ENCODE assay signal across 1 cellular context in genomic region chr1:147496571-147496970, GRCh38.
TF ChIP-seq lines count a peak whose summit lies in the region.

No MANE protein-coding gene starts in this region.

TF ChIP-seq in K562, 482 proteins besides CTCF, POLR2A, EP300 and RAD21 (continued from another document):
- TF ChIP-seq, protein P1, sequence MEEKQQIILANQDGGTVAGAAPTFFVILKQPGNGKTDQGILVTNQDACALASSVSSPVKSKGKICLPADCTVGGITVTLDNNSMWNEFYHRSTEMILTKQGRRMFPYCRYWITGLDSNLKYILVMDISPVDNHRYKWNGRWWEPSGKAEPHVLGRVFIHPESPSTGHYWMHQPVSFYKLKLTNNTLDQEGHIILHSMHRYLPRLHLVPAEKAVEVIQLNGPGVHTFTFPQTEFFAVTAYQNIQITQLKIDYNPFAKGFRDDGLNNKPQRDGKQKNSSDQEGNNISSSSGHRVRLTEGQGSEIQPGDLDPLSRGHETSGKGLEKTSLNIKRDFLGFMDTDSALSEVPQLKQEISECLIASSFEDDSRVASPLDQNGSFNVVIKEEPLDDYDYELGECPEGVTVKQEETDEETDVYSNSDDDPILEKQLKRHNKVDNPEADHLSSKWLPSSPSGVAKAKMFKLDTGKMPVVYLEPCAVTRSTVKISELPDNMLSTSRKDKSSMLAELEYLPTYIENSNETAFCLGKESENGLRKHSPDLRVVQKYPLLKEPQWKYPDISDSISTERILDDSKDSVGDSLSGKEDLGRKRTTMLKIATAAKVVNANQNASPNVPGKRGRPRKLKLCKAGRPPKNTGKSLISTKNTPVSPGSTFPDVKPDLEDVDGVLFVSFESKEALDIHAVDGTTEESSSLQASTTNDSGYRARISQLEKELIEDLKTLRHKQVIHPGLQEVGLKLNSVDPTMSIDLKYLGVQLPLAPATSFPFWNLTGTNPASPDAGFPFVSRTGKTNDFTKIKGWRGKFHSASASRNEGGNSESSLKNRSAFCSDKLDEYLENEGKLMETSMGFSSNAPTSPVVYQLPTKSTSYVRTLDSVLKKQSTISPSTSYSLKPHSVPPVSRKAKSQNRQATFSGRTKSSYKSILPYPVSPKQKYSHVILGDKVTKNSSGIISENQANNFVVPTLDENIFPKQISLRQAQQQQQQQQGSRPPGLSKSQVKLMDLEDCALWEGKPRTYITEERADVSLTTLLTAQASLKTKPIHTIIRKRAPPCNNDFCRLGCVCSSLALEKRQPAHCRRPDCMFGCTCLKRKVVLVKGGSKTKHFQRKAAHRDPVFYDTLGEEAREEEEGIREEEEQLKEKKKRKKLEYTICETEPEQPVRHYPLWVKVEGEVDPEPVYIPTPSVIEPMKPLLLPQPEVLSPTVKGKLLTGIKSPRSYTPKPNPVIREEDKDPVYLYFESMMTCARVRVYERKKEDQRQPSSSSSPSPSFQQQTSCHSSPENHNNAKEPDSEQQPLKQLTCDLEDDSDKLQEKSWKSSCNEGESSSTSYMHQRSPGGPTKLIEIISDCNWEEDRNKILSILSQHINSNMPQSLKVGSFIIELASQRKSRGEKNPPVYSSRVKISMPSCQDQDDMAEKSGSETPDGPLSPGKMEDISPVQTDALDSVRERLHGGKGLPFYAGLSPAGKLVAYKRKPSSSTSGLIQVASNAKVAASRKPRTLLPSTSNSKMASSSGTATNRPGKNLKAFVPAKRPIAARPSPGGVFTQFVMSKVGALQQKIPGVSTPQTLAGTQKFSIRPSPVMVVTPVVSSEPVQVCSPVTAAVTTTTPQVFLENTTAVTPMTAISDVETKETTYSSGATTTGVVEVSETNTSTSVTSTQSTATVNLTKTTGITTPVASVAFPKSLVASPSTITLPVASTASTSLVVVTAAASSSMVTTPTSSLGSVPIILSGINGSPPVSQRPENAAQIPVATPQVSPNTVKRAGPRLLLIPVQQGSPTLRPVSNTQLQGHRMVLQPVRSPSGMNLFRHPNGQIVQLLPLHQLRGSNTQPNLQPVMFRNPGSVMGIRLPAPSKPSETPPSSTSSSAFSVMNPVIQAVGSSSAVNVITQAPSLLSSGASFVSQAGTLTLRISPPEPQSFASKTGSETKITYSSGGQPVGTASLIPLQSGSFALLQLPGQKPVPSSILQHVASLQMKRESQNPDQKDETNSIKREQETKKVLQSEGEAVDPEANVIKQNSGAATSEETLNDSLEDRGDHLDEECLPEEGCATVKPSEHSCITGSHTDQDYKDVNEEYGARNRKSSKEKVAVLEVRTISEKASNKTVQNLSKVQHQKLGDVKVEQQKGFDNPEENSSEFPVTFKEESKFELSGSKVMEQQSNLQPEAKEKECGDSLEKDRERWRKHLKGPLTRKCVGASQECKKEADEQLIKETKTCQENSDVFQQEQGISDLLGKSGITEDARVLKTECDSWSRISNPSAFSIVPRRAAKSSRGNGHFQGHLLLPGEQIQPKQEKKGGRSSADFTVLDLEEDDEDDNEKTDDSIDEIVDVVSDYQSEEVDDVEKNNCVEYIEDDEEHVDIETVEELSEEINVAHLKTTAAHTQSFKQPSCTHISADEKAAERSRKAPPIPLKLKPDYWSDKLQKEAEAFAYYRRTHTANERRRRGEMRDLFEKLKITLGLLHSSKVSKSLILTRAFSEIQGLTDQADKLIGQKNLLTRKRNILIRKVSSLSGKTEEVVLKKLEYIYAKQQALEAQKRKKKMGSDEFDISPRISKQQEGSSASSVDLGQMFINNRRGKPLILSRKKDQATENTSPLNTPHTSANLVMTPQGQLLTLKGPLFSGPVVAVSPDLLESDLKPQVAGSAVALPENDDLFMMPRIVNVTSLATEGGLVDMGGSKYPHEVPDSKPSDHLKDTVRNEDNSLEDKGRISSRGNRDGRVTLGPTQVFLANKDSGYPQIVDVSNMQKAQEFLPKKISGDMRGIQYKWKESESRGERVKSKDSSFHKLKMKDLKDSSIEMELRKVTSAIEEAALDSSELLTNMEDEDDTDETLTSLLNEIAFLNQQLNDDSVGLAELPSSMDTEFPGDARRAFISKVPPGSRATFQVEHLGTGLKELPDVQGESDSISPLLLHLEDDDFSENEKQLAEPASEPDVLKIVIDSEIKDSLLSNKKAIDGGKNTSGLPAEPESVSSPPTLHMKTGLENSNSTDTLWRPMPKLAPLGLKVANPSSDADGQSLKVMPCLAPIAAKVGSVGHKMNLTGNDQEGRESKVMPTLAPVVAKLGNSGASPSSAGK (IDR thresholded peaks at IDR 0.05), result no peak
TF ChIP-seq in K562: peak in this region for 1.
